Comparison of ENCODE assay signal across 31 cellular contexts in genomic region chr12:63997198-63997597, GRCh38.
"Had no signal": no experiment of that assay in that cellular context is flagged by ENCODE, and none has a peak within 500 bp of the region (broad histone marks: within the 10 kb centered on the region; RNA-seq: fewer than 3 reads in every experiment).

No MANE protein-coding gene starts in this region.

- H3K9me3 Mint-ChIP-seq: neural crest cell; T-helper 2 cell treated with Interferon-gamma antibody and Interleukin-4, amounts not matched to agents 5 μg/mL and 100 μg/mL, for 36 hours had no signal

- H3K4me1 Mint-ChIP-seq: activated CD4-positive, alpha-beta T cell treated with anti-CD3 and anti-CD28 coated beads for 36 hours; memory B cell; naive thymus-derived CD4-positive, alpha-beta T cell; stimulated activated naive B cell treated with anti-CD40 and anti-IgM and Interleukin-4, amounts not matched to agents 10 μg/mL and 1 μg/mL and 100 μg/mL, for 72 hours had no signal

- H3K4me1 ChIP-seq: gastrocnemius medialis, prostate gland, tibial artery, upper lobe of right lung had no signal

- H3K36me3 Mint-ChIP-seq: activated naive CD8-positive, alpha-beta T cell; memory B cell; naive thymus-derived CD4-positive, alpha-beta T cell; stimulated activated naive B cell treated with anti-CD40 and anti-IgM and Interleukin-4, amounts not matched to agents 10 μg/mL and 1 μg/mL and 100 μg/mL, for 72 hours had no signal

- H3K36me3 ChIP-seq: esophagus muscularis mucosa, gastrocnemius medialis, pancreas, prostate gland, stomach, upper lobe of right lung had no signal

- H3K27me3 Mint-ChIP-seq: brain had no signal

- H3K27ac ChIP-seq: esophagus muscularis mucosa, gastrocnemius medialis, pancreas, prostate gland, stomach, tibial artery, upper lobe of right lung had no signal

- H3K4me3 Mint-ChIP-seq: activated CD4-positive, alpha-beta T cell treated with anti-CD3 and anti-CD28 coated beads for 36 hours; activated naive CD8-positive, alpha-beta T cell; brain; memory B cell; naive thymus-derived CD4-positive, alpha-beta T cell; neural crest cell; stimulated activated naive B cell treated with anti-CD40 and anti-IgM and Interleukin-4, amounts not matched to agents 10 μg/mL and 1 μg/mL and 100 μg/mL, for 72 hours; T-helper 2 cell treated with Interferon-gamma antibody and Interleukin-4, amounts not matched to agents 5 μg/mL and 100 μg/mL, for 36 hours had no signal

- H3K27me3 ChIP-seq: esophagus muscularis mucosa, gastrocnemius medialis, pancreas, stomach, tibial artery, upper lobe of right lung had no signal

- H3K4me3 ChIP-seq: esophagus muscularis mucosa, gastrocnemius medialis, pancreas, prostate gland, stomach, tibial artery, upper lobe of right lung had no signal

- H3K9me3 ChIP-seq: esophagus muscularis mucosa, gastrocnemius medialis, pancreas, prostate gland, stomach, tibial artery, upper lobe of right lung had no signal

- DNase-seq: activated CD4-positive, alpha-beta T cell treated with anti-CD3 and anti-CD28 coated beads for 36 hours; activated CD4-positive, alpha-beta T cell treated with anti-CD3 and anti-CD28 coated beads, Interleukin-2, amount 50 U/mL, for 48 hours; activated CD4-positive, CD25-positive, alpha-beta regulatory T cell; activated CD8-positive, alpha-beta memory T cell treated with anti-CD3 and anti-CD28 coated beads for 24 hours; activated effector memory CD4-positive, alpha-beta T cell treated with Interleukin-2 at 50 U/mL for 16 hours; activated naive CD4-positive, alpha-beta T cell treated with Interleukin-2 at 50 U/mL for 16 hours; aorta; caudate nucleus; gastrocnemius medialis; hippocampal formation; midbrain; naive thymus-derived CD4-positive, alpha-beta T cell; nucleus accumbens; pancreas; retina; small intestine; stimulated activated CD4-positive, alpha-beta T cell treated with anti-CD3 and anti-CD28 coated beads, Interleukin-1b, Interleukin-23, amount 100 ng/mL, for 48 hours; stimulated activated CD4-positive, alpha-beta T cell treated with anti-CD3 and anti-CD28 coated beads, Interleukin-4, amount 100 ng/mL, for 4 hours; stimulated activated CD8-positive, alpha-beta memory T cell treated with anti-CD3 and anti-CD28 coated beads, Interleukin-4, amount 100 ng/mL, for 48 hours; stimulated activated naive B cell treated with anti-CD40 and anti-IgM and Interleukin-4, amounts not matched to agents 10 μg/mL and 1 μg/mL and 100 μg/mL, for 72 hours; stomach; T-helper 1 cell; tibial artery; upper lobe of right lung had no signal

- H3K27ac Mint-ChIP-seq: activated CD4-positive, alpha-beta T cell treated with anti-CD3 and anti-CD28 coated beads for 36 hours; activated naive CD8-positive, alpha-beta T cell; brain; memory B cell; naive thymus-derived CD4-positive, alpha-beta T cell; stimulated activated naive B cell treated with anti-CD40 and anti-IgM and Interleukin-4, amounts not matched to agents 10 μg/mL and 1 μg/mL and 100 μg/mL, for 72 hours; T-helper 2 cell treated with Interferon-gamma antibody and Interleukin-4, amounts not matched to agents 5 μg/mL and 100 μg/mL, for 36 hours had no signal
